In the genomic region with DNA sequence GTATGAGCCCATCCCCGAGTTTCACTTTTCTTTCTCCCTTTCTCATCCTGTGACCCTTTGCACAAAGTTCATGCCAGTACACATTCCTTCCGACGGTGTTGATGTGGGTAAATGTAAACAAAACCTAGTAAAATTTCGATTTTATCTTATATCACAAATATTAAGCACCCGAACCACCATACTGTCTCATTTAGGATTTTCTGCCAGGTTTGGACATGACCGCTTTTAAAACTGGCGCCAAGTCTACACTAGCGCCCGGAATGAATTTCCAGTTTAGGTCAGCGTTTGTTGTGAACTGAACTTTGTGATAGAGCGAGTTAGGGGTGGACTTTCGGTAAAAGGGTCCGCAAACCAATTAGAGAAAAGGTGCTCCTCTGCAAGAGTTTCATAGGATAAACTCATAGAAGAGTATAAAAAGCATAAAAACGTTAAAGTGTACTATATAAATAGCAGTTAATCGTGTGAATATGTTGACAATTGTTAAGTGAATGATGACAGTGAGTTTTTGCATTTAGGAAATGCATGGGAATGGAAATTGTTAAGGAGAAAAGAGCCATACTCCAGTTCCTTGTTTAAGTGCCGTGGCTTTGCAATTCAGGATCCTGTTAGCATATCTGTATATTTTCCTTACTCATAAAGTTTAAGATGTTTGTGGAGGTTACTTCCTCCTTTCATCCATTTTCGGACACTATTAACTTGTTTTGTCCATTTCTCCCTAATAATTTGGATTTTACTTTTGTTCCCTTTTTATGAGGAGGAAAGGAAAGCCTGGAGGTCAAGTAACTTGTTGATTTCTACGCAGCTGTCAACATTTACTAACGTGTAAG, we compare ENCODE assay signal across 8 cellular contexts. TPM values are rescaled to one million over a fixed set of nuclear protein-coding genes. Genes with fewer than 3 reads are reported as not detected.
A peak's percentile ranks its signal among the peaks of the same experiment; 100 is the strongest.
DNase-seq lines count a peak whose midpoint lies in the region; ATAC-seq, FAIRE-seq and TF ChIP-seq lines count a peak whose summit lies in the region.

No MANE protein-coding gene starts in this region.

- TF ChIP-seq CTCF in GM12878 (IDR thresholded peaks at IDR 0.05 in 2 of 3, conservative IDR thresholded peaks at IDR 0.05 in 1 of 3; ENCODE audit: control insufficient read depth in 2 of 3, extremely low read depth in 1 of 3, insufficient read depth in 1 of 3, low read depth in 3 of 3, low read length in 3 of 3), result no peak

- no peaks in the 10 kb centered on the region for H4K20me1 ChIP-seq in GM12878 (ENCODE audit: control insufficient read depth, insufficient read depth)

- RAD21 ChIA-PET in GM12878 (lab: Charles Lee; ENCODE audit: unreplicated experiment), result no interaction called here

- TF ChIP-seq EP300 in GM12878 (IDR thresholded peaks at IDR 0.05; ENCODE audit: borderline replicate concordance in 1 of 2, control insufficient read depth in 1 of 2, low read depth in 2 of 2, low read length in 2 of 2), result no peak

- BruUV-seq in GM12878 (replicated peaks; lab: Mats Ljungman, UMichigan), result no TSS peak

- H3K9me3 ChIP-seq in GM12878 (replicated peaks; ENCODE audit: control insufficient read depth, insufficient read depth, low read length), result no peaks in the 10 kb centered on the region
- H3K9me3 ChIP-seq in iPS-15b (ENCODE audit: control insufficient read depth, insufficient read depth, low read length), result no peaks in the 10 kb centered on the region
- no peaks in the 10 kb centered on the region for H3K9me3 ChIP-seq in skeletal muscle tissue (ENCODE audit: control insufficient read depth in 3 of 3, low read length in 3 of 3)

- SMC1A ChIA-PET in GM12878 (lab: Charles Lee; ENCODE audit: uncharacterized antibody, unreplicated experiment), result no interaction called here

- POLR2A ChIA-PET in GM12878 (lab: Charles Lee), result no interaction called here

- in situ Hi-C loops in GM12878 (cut with MboI), result no loop called here

- CTCF ChIA-PET in GM12878 (lab: Yijun Ruan, JAX), result interaction anchor here (0.6 kb wide), 1 partner anchor 495 kb away, joined by 3 read pairs; no protein-coding TSS in a partner anchor

- no peak for TF ChIP-seq POLR2A in GM12878 (IDR thresholded peaks at IDR 0.05; ENCODE audit: low read depth, low read length)

- H3K27me3 ChIP-seq in GM12878 (replicated peaks in 1 of 2; ENCODE audit: control insufficient read depth in 2 of 2, insufficient read depth in 2 of 2, low read length in 1 of 2) (peaks cover 2 to 8% of the 10 kb centered on the region in 2 experiments; a peak in 3 of 4 replicates), iPS-15b (ENCODE audit: control insufficient read depth, insufficient read depth, low read length) (peaks cover 18% of the 10 kb centered on the region), skeletal muscle tissue (ENCODE audit: control insufficient read depth in 3 of 3, insufficient read depth in 3 of 3, low read length in 3 of 3) (no peaks in the 10 kb centered on the region)

- H3K27ac ChIP-seq in GM12878 (ENCODE audit: control insufficient read depth, insufficient read depth) (no peak overlapping the region), skeletal muscle tissue (ENCODE audit: low read depth, low read length) (peak overlapping the region; percentile 69)

- H3K36me3 ChIP-seq in GM12878 (ENCODE audit: control insufficient read depth in 2 of 2, insufficient read depth in 2 of 2, low read length in 1 of 2) (no peaks in the 10 kb centered on the region), iPS-15b (ENCODE audit: control insufficient read depth, insufficient read depth, low read length) (no peaks in the 10 kb centered on the region), skeletal muscle tissue (ENCODE audit: control insufficient read depth in 3 of 3, insufficient read depth in 3 of 3, low read length in 3 of 3) (no peaks in the 10 kb centered on the region)

- peak; percentile 16 for DNase-seq in NCI-H748 (lab: John Stamatoyannopoulos, UW; ENCODE audit: unreplicated experiment)
- no peak for DNase-seq in NCI-H748 treated with DMSO at 0.1 percent for 48 hours (lab: John Stamatoyannopoulos, UW)
- peak; percentile 32 for DNase-seq in HuH-7.5 (ENCODE audit: low spot score)
- no peak for DNase-seq in GM12878 (ENCODE audit: low read depth, low spot score)
- no peak for DNase-seq in stimulated activated CD4-positive, alpha-beta T cell treated with anti-CD3 and anti-CD28 coated beads, Interleukin-15, amount 100 ng/mL, for 24 hours

- no peaks in the 10 kb centered on the region for H3K4me1 ChIP-seq in GM12878 (ENCODE audit: control insufficient read depth, insufficient read depth, low read length)
- H3K4me1 ChIP-seq in iPS-15b (ENCODE audit: control insufficient read depth, insufficient read depth, low read length), result peaks cover 3% of the 10 kb centered on the region
- H3K4me1 ChIP-seq in skeletal muscle tissue (ENCODE audit: control insufficient read depth in 3 of 3, insufficient read depth in 3 of 3, low read length in 3 of 3), result peaks cover 0 to 7% (median 7%) of the 10 kb centered on the region in 3 donors

- H3K4me3 ChIP-seq in GM12878 (peak overlapping the region; percentile 61), iPS-15b (ENCODE audit: low read depth, low read length) (peak overlapping the region; percentile 65), skeletal muscle tissue (ENCODE audit: low read length in 3 of 3) (peak overlapping the region; percentile 72 to 93 (median 90))

- ATAC-seq in GM12878, result peak; percentile 9; the same call in 2 of the 3 replicates
- ATAC-seq in HG02885 (IDR thresholded peaks at IDR 0.05; ENCODE audit: poor library complexity, unreplicated experiment), result no peak

- H3K4me2 ChIP-seq in GM12878 (ENCODE audit: control insufficient read depth, insufficient read depth), result peak overlapping the region; percentile 70

- WGBS in GM12878 (ENCODE audit: insufficient coverage, insufficient replicate concordance, low lambda C conversion rate, missing lambda C conversion rate), result 22% methylated on average over 19 of the region's 19 CpGs

- H3K79me2 ChIP-seq in GM12878 (ENCODE audit: control insufficient read depth, insufficient read depth, low read length), result no peaks in the 10 kb centered on the region

- intact Hi-C loops in GM12878 (cut with micrococcal nuclease; ENCODE audit: unreplicated experiment), result no loop called here

- peak; percentile 65 for FAIRE-seq in GM12878 (lab: Jason Lieb, UNC)

- no peak for TF ChIP-seq RAD21 in GM12878 (IDR thresholded peaks at IDR 0.05; ENCODE audit: insufficient read depth, low read depth, low read length)

- H2AFZ ChIP-seq in GM12878 (ENCODE audit: control insufficient read depth, low read depth, low read length), result peak overlapping the region; percentile 68; the same call in 1 of the 2 replicates

- H3K9ac ChIP-seq in GM12878 (ENCODE audit: control insufficient read depth, insufficient read depth, low read length) (no peak overlapping the region; the same call in 1 of the 2 replicates), iPS-15b (ENCODE audit: low read depth, low read length) (no peak overlapping the region), skeletal muscle tissue (ENCODE audit: low read depth in 1 of 3, low read length in 3 of 3) (peak overlapping the region; percentile 68 to 82 (median 79))

TF ChIP-seq in GM12878, 131 proteins besides CTCF, POLR2A, EP300 and RAD21:
- TF ChIP-seq DPF2 (IDR thresholded peaks at IDR 0.05), result no peak
- TF ChIP-seq, protein P1, sequence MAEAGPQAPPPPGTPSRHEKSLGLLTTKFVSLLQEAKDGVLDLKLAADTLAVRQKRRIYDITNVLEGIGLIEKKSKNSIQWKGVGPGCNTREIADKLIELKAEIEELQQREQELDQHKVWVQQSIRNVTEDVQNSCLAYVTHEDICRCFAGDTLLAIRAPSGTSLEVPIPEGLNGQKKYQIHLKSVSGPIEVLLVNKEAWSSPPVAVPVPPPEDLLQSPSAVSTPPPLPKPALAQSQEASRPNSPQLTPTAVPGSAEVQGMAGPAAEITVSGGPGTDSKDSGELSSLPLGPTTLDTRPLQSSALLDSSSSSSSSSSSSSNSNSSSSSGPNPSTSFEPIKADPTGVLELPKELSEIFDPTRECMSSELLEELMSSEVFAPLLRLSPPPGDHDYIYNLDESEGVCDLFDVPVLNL (IDR thresholded peaks at IDR 0.05; ENCODE audit: low read depth, low read length), result 0 out of 2 replicates have a peak, but pooled peaks have one; percentile 38

RNA-seq across cellular contexts. Expression of a gene that starts 1.0 kb away (rescaled TPM):
- total RNA-seq in GM12878 (2013; cell fraction: nucleolus; rRNA removed), result 0.40 TPM in 1 of 2 replicates, not detected in the other
- total RNA-seq in GM12878 (2014; rRNA removed) (0.06 and 0.22 TPM in 2 replicates), GM12878 (2014; rRNA removed; fragmentation: Illumina TruSeq; extraction: Trizol) (0.37 and 0.58 TPM in 2 replicates), GM12878 (2021) (0.21 and 0.33 TPM in 2 replicates), skeletal muscle tissue (43.3 TPM)
- polyA plus RNA-seq in GM12878 (2011; ENCODE audit: low read depth), result 0.12 TPM
- polyA plus RNA-seq in GM12878 (2011; rRNA removed) (0.12 and 0.40 TPM in 2 replicates), GM12878 (2014; fragmentation: Illumina TruSeq; extraction: Trizol) (0.28 and 1.1 TPM in 2 replicates), GM12878 (2014; fragmentation: Nextera tagmentation; extraction: Ambion mirVana) (under 1 TPM; 0.32 to 0.38 TPM), GM12878 (2014; rRNA removed) (0.20 and 0.28 TPM in 2 replicates), GM12878 (2016; fragmentation: Nextera tagmentation; extraction: Ambion mirVana) (under 1 TPM in 1 of 2 experiments, not detected in 1; 0.21 TPM)
- 0.03 TPM in 1 of 2 replicates, not detected in the other for polyA plus RNA-seq in GM12878 (2011; cell fraction: cytosol; rRNA removed)
- polyA plus RNA-seq in GM12878 (2011; cell fraction: nucleus; rRNA removed), result not detected in 2 replicates
- 0.37 and 0.51 TPM in 2 replicates for polyA plus RNA-seq in GM12878 (2012)
- 0.51 TPM in 1 of 2 replicates, not detected in the other for polyA minus RNA-seq in GM12878 (2011; rRNA and poly(A)+ RNA removed)
- not detected in 2 replicates for polyA minus RNA-seq in GM12878 (2011; cell fraction: cytosol; rRNA and poly(A)+ RNA removed)
- polyA minus RNA-seq in GM12878 (2011; cell fraction: nucleus; rRNA and poly(A)+ RNA removed), result not detected in 2 replicates

Comparison
In these comparisons a context has a peak if more than half of its experiments do, and no peak if none do; other contexts are left out.
1. DNase-seq: peak in NCI-H748 (single experiment) and HuH-7.5 (single experiment); none in NCI-H748 treated with DMSO at 0.1 percent for 48 hours (single experiment), GM12878 (single experiment) and stimulated activated CD4-positive, alpha-beta T cell treated with anti-CD3 and anti-CD28 coated beads, Interleukin-15, amount 100 ng/mL, for 24 hours (single experiment).
2. H3K9ac ChIP-seq: peak in skeletal muscle tissue (3 of 3); none in GM12878 (single experiment) and iPS-15b (single experiment).
3. RNA of a gene that starts 1.0 kb away (total RNA-seq): 43.3 TPM in skeletal muscle tissue (single experiment); 0.06 to 0.58 TPM in GM12878; every median in the first group is over 10 times any median in the second.
4. Peak in every context shown above with its lines, with median percentiles within 50 percentile points of each other: H3K4me3 ChIP-seq.